In genomic region chr5:135033026-135033861, GRCh38 we compare ENCODE assay signal across 8 cellular contexts. TPM values are rescaled to one million over a fixed set of nuclear protein-coding genes. Genes with fewer than 3 reads are reported as not detected.
DNase-seq lines count a peak whose midpoint lies in the region; ATAC-seq and TF ChIP-seq lines count a peak whose summit lies in the region.

No MANE protein-coding gene starts in this region.

- H3K27me3 Mint-ChIP-seq in activated T-cell treated with anti-CD3 and anti-CD28 coated beads, Interleukin-2, amount 50 U/mL, for 4 hours (ENCODE audit: low read depth), result peaks cover 79% of the 10 kb centered on the region
- H3K27me3 Mint-ChIP-seq in MCF 10A (ENCODE audit: insufficient read depth, unreplicated experiment), result no peaks in the 10 kb centered on the region

- peak overlapping the region; percentile 82 to 90 for H3K18ac ChIP-seq in mesenchymal stem cell (ENCODE audit: low read depth in 1 of 2, low read length in 2 of 2)

- H3K4ac ChIP-seq in mesenchymal stem cell (ENCODE audit: low read depth in 1 of 2, low read length in 2 of 2), result peak overlapping the region; percentile 20 to 43

- no peaks in the 10 kb centered on the region for H3K9me3 Mint-ChIP-seq in activated T-cell treated with anti-CD3 and anti-CD28 coated beads, Interleukin-2, amount 50 U/mL, for 4 hours
- peaks cover 8% of the 10 kb centered on the region for H3K9me3 Mint-ChIP-seq in MCF 10A (ENCODE audit: unreplicated experiment)

- H3K23ac ChIP-seq in mesenchymal stem cell (ENCODE audit: low read length in 2 of 2), result peak overlapping the region in 1 of 2 experiments; percentile 14

- H2AK5ac ChIP-seq in mesenchymal stem cell (ENCODE audit: low read length, severe bottlenecking), result no peak overlapping the region

- CTCF ChIA-PET in MCF 10A (lab: Yijun Ruan, JAX), result interaction anchor here (0.6 to 2.0 kb wide), 19 partner anchors 16 to 1610 kb away, joined by 3 to 9 read pairs (median 3); no protein-coding TSS in a partner anchor

- peak overlapping the region; percentile 69 for H3K4me3 Mint-ChIP-seq in activated T-cell treated with anti-CD3 and anti-CD28 coated beads, Interleukin-2, amount 50 U/mL, for 4 hours
- peak overlapping the region; percentile 88 for H3K4me3 Mint-ChIP-seq in MCF 10A (ENCODE audit: unreplicated experiment)

- H2BK5ac ChIP-seq in mesenchymal stem cell (ENCODE audit: low read depth, low read length, poor library complexity, severe bottlenecking), result no peak overlapping the region

- H3K4me2 ChIP-seq in mesenchymal stem cell (ENCODE audit: low read length, poor library complexity, severe bottlenecking), result peak overlapping the region; percentile 73

- H3K14ac ChIP-seq in mesenchymal stem cell (ENCODE audit: low read length in 2 of 2), result peak overlapping the region in 1 of 2 experiments; percentile 2

- H3K4me1 ChIP-seq in mesenchymal stem cell (ENCODE audit: control insufficient read depth, insufficient read depth, low read depth, low read length), result peaks cover 30% of the 10 kb centered on the region

- H3K27ac ChIP-seq in mesenchymal stem cell (ENCODE audit: low read length, poor library complexity, severe bottlenecking), result no peak overlapping the region

- no peaks in the 10 kb centered on the region for H3K36me3 Mint-ChIP-seq in activated T-cell treated with anti-CD3 and anti-CD28 coated beads, Interleukin-2, amount 50 U/mL, for 4 hours (ENCODE audit: insufficient read depth)
- H3K36me3 Mint-ChIP-seq in MCF 10A (ENCODE audit: insufficient read depth, unreplicated experiment), result peaks cover 19% of the 10 kb centered on the region

- H2BK12ac ChIP-seq in mesenchymal stem cell (ENCODE audit: low read length in 2 of 2), result peak overlapping the region in 1 of 2 experiments; percentile 66

- no peaks in the 10 kb centered on the region for H3K79me1 ChIP-seq in mesenchymal stem cell (replicated peaks; ENCODE audit: low read length, poor library complexity, severe bottlenecking)

- no peak for TF ChIP-seq CTCF in MCF 10A (IDR thresholded peaks at IDR 0.05; ENCODE audit: unreplicated experiment)

- H3K9me3 ChIP-seq in mesenchymal stem cell (ENCODE audit: control insufficient read depth, low read length), result peaks cover 5% of the 10 kb centered on the region

- ATAC-seq in activated T-cell treated with anti-CD3 and anti-CD28 coated beads, Interleukin-2, amount 50 U/mL, for 4 hours, result peak; percentile 32 to 41
- ATAC-seq in HG02678 (IDR thresholded peaks at IDR 0.05; ENCODE audit: unreplicated experiment), result no peak
- no peak for ATAC-seq in HG02840 (IDR thresholded peaks at IDR 0.05; ENCODE audit: low FRiP score, unreplicated experiment)

- no peak overlapping the region for H2AFZ ChIP-seq in mesenchymal stem cell (ENCODE audit: low read depth, low read length)

- peak overlapping the region; percentile 78 for H2BK120ac ChIP-seq in mesenchymal stem cell (ENCODE audit: low read depth, low read length)

- peaks cover 84 to 89% of the 10 kb centered on the region in 2 experiments for H3K27me3 ChIP-seq in mesenchymal stem cell (ENCODE audit: control insufficient read depth in 1 of 2, insufficient read depth in 1 of 2, low read length in 2 of 2)

- H3K27ac Mint-ChIP-seq in MCF 10A (ENCODE audit: low read depth, unreplicated experiment), result peak overlapping the region; percentile 76

- peak overlapping the region; percentile 40 to 77 for H3K4me3 ChIP-seq in mesenchymal stem cell (ENCODE audit: insufficient read depth in 1 of 2, low read depth in 1 of 2, low read length in 2 of 2)

- POLR2A ChIA-PET in MCF 10A (lab: Yijun Ruan, JAX), result interaction anchor here (0.5 to 3.9 kb wide), 25 partner anchors 10 to 270 kb away, joined by 3 to 55 read pairs (median 4); partner anchors contain the start of gene PCBD2

- under 1% methylated on average over 61 of the region's 88 CpGs for WGBS in mesenchymal stem cell

- TSS peak; percentile 47 for BruUV-seq in MCF 10A (replicated peaks; lab: Mats Ljungman, UMichigan)

- no peaks in the 10 kb centered on the region for H3K36me3 ChIP-seq in mesenchymal stem cell (ENCODE audit: control insufficient read depth in 1 of 2, insufficient read depth in 2 of 2, low read depth in 1 of 2, low read length in 2 of 2)

- H4K8ac ChIP-seq in mesenchymal stem cell (ENCODE audit: low read length), result peak overlapping the region; percentile 85

- H3K4me1 Mint-ChIP-seq in activated T-cell treated with anti-CD3 and anti-CD28 coated beads, Interleukin-2, amount 50 U/mL, for 4 hours (ENCODE audit: low read depth), result peaks cover 39% of the 10 kb centered on the region
- peaks cover 14% of the 10 kb centered on the region for H3K4me1 Mint-ChIP-seq in MCF 10A (ENCODE audit: insufficient read depth, unreplicated experiment)

- H3K9ac ChIP-seq in mesenchymal stem cell (ENCODE audit: low read length), result peak overlapping the region; percentile 61

- intact Hi-C loops in MCF 10A (cut with micrococcal nuclease), result loop anchor here (2.0 to 5.0 kb wide), 3 partner anchors 108 to 299 kb away; no protein-coding TSS in a partner anchor

- DNase-seq in activated T-cell treated with anti-CD3 and anti-CD28 coated beads, Interleukin-2, amount 50 U/mL, for 4 hours, result no peak
- DNase-seq in activated T-cell treated with anti-CD3 and anti-CD28 coated beads for 4 hours, result no peak
- peak; percentile 62 for DNase-seq in NCI-H146 (lab: John Stamatoyannopoulos, UW)
- peak; percentile 70 for DNase-seq in MCF 10A (ENCODE audit: unreplicated experiment)
- DNase-seq in mesenchymal stem cell, result peak; percentile 63
- DNase-seq in Ammon's horn (ENCODE audit: low spot score), result no peak

- peak overlapping the region; percentile 82 for H2BK15ac ChIP-seq in mesenchymal stem cell (ENCODE audit: low read depth, poor library complexity, severe bottlenecking)

- H4K91ac ChIP-seq in mesenchymal stem cell (ENCODE audit: low read length), result peak overlapping the region; percentile 70

RNA-seq across cellular contexts. Expression of gene PITX1, which starts 0.8 kb away (rescaled TPM):
- under 1 TPM in 2 of 3 donors, not detected in 1; 0.37 to 0.43 TPM for total RNA-seq in activated T-cell treated with anti-CD3 and anti-CD28 coated beads, Interleukin-2, amount 50 U/mL, for 4 hours
- 37.1 and 42.9 TPM in 2 replicates for total RNA-seq in MCF 10A (2022)
- 73.5 TPM for polyA plus RNA-seq in mesenchymal stem cell (2013, experiment 1 of 2)
- 74.6 TPM for polyA plus RNA-seq in mesenchymal stem cell (2013, experiment 2 of 2)

Comparison
In these comparisons a context has a peak if more than half of its experiments do, and no peak if none do; other contexts are left out.
1. ATAC-seq: peak in activated T-cell treated with anti-CD3 and anti-CD28 coated beads, Interleukin-2, amount 50 U/mL, for 4 hours (2 of 2); none in HG02678 (single experiment) and HG02840 (single experiment).
2. DNase-seq: peak in NCI-H146 (single experiment), MCF 10A (single experiment) and mesenchymal stem cell (single experiment); none in activated T-cell treated with anti-CD3 and anti-CD28 coated beads, Interleukin-2, amount 50 U/mL, for 4 hours (single experiment), activated T-cell treated with anti-CD3 and anti-CD28 coated beads for 4 hours (single experiment) and Ammon's horn (single experiment).
3. RNA of gene PITX1, which starts 0.8 kb away (total RNA-seq): 37.1 to 42.9 TPM in MCF 10A; 0.37 to 0.43 TPM in activated T-cell treated with anti-CD3 and anti-CD28 coated beads, Interleukin-2, amount 50 U/mL, for 4 hours; every median in the first group is over 10 times any median in the second.